8 cellular contexts compared by ENCODE assay signal in the genomic region with DNA sequence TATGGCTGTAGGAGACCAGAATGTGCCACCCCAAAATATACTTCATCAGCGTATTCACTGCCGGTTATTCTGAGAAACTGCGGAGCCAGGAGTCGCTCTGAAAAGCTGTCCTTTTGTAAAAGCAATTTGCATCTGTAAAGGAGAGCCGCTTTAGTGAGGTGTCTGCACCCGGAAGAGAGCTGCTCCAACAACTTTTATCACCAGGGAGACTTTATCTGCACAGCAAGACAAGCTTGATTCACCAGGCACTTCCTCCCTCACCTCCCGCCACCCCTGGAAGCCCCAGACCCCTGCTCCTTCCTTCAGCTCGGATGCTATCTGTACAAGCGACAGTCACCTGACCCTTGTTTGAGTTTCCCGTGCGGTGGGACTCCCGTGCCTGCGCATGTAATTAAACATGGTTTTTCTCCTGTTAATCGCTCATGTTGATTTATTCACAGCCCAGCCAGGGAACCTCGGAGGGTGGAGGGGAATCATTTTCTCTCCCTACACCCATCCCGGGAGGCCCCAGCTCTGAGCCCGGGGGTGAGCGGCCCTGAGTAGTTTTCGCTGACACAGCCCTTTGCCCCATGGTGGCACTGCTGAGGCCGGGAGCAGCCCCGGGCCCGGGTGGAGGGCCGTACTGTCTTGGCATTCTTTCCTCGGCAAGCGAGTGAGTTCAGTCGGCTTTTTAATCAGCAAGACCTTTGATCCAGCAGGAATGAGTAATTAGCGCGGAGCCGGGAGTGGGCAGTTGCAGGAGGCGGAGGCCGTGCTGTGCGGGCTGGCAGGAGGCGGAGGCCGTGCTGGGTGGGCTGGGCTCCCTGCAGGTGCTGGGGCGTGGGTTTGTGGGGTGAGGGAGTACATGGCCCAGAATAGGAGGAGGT.
A peak's percentile ranks its signal among the peaks of the same experiment; 100 is the strongest.
DNase-seq lines count a peak whose midpoint lies in the region; ATAC-seq and TF ChIP-seq lines count a peak whose summit lies in the region.

No MANE protein-coding gene starts in this region.

- peak in 5 of 10 experiments; percentile 12 to 38 (median 32) for DNase-seq in CD4-positive, alpha-beta T cell
- DNase-seq in NCI-H146 treated with DMSO at 0.1 percent for 48 hours (lab: John Stamatoyannopoulos, UW; ENCODE audit: unreplicated experiment) (peak; percentile 33), chondrocyte (ENCODE audit: low spot score) (no peak), NCI-H1694 (lab: John Stamatoyannopoulos, UW) (no peak), AML-193 (lab: John Stamatoyannopoulos, UW) (no peak)

- peaks cover 8% of the 10 kb centered on the region for H3K27me3 ChIP-seq in CD4-positive, alpha-beta T cell (ENCODE audit: control insufficient read depth, insufficient read depth, low read length)
- no peaks in the 10 kb centered on the region for H3K27me3 ChIP-seq in muscle layer of duodenum (ENCODE audit: low read depth, low read length)

- peak; percentile 72 for ATAC-seq in CD4-positive, alpha-beta T cell (ENCODE audit: poor library complexity)
- ATAC-seq in GM18870 (IDR thresholded peaks at IDR 0.05; ENCODE audit: unreplicated experiment) (no peak), GM19324 (IDR thresholded peaks at IDR 0.05; ENCODE audit: low FRiP score, unreplicated experiment) (no peak)

- peak overlapping the region; percentile 77 for H3K27ac Mint-ChIP-seq in CD4-positive, alpha-beta T cell
- no peak overlapping the region for H3K27ac Mint-ChIP-seq in chondrocyte (ENCODE audit: unreplicated experiment)

- H3K4me1 ChIP-seq in muscle layer of duodenum (ENCODE audit: control insufficient read depth in 1 of 2, insufficient read depth in 2 of 2, low read length in 2 of 2), result peaks cover 0 to 19% of the 10 kb centered on the region in 2 donors

- peaks cover 8% of the 10 kb centered on the region for H3K27me3 Mint-ChIP-seq in CD4-positive, alpha-beta T cell
- peaks cover 6% of the 10 kb centered on the region for H3K27me3 Mint-ChIP-seq in chondrocyte (ENCODE audit: low read depth)

- peaks cover 22% of the 10 kb centered on the region for H3K4me1 Mint-ChIP-seq in CD4-positive, alpha-beta T cell (ENCODE audit: low read depth)
- H3K4me1 Mint-ChIP-seq in chondrocyte (ENCODE audit: low read depth), result peaks cover 19% of the 10 kb centered on the region

- no peak overlapping the region for H3K4me3 ChIP-seq in muscle layer of duodenum (ENCODE audit: low read depth in 1 of 2, low read length in 2 of 2)

- H3K36me3 Mint-ChIP-seq in CD4-positive, alpha-beta T cell (ENCODE audit: low read depth), result no peaks in the 10 kb centered on the region
- no peaks in the 10 kb centered on the region for H3K36me3 Mint-ChIP-seq in chondrocyte (ENCODE audit: low read depth)

- H3K9me3 ChIP-seq in CD4-positive, alpha-beta T cell (ENCODE audit: control insufficient read depth, low read length), result no peaks in the 10 kb centered on the region
- H3K9me3 ChIP-seq in muscle layer of duodenum (ENCODE audit: control insufficient read depth in 1 of 2, low read length in 2 of 2), result no peaks in the 10 kb centered on the region

- H3K4me3 Mint-ChIP-seq in CD4-positive, alpha-beta T cell, result peak overlapping the region; percentile 80
- no peak overlapping the region for H3K4me3 Mint-ChIP-seq in chondrocyte (ENCODE audit: unreplicated experiment)

- H3K36me3 ChIP-seq in muscle layer of duodenum (ENCODE audit: control insufficient read depth in 1 of 2, insufficient read depth in 2 of 2, low read length in 2 of 2), result no peaks in the 10 kb centered on the region

- intact Hi-C loops in CD4-positive, alpha-beta T cell (cut with DNase I, micrococcal nuclease), result loop anchor here in 1 of 2 experiments (2.0 kb wide), 1 partner anchor 24 kb away; no protein-coding TSS in a partner anchor

- POLR2A ChIA-PET in CD4-positive, alpha-beta T cell (lab: Charles Lee), result interaction anchor here (0.9 to 2.3 kb wide), 4 partner anchors 16 to 81 kb away, joined by 3 to 19 read pairs (median 5); no protein-coding TSS in a partner anchor

- CTCF ChIA-PET in CD4-positive, alpha-beta T cell (lab: Charles Lee), result interaction anchor here (1.0 kb wide), 1 partner anchor 10 kb away, joined by 3 read pairs; no protein-coding TSS in a partner anchor

- TF ChIP-seq CTCF in CD4-positive, alpha-beta T cell (IDR thresholded peaks at IDR 0.05), result no peak
- TF ChIP-seq CTCF in chondrocyte (IDR thresholded peaks at IDR 0.05), result peak; percentile 11

- no peaks in the 10 kb centered on the region for H3K9me3 Mint-ChIP-seq in CD4-positive, alpha-beta T cell
- no peaks in the 10 kb centered on the region for H3K9me3 Mint-ChIP-seq in chondrocyte (ENCODE audit: low read depth)

- peak overlapping the region; percentile 17 for H3K27ac ChIP-seq in CD4-positive, alpha-beta T cell (ENCODE audit: low read depth, low read length)
- peak overlapping the region; percentile 54 for H3K27ac ChIP-seq in muscle layer of duodenum (ENCODE audit: low read length)
